32 cellular contexts compared by ENCODE assay signal in the genomic region with DNA sequence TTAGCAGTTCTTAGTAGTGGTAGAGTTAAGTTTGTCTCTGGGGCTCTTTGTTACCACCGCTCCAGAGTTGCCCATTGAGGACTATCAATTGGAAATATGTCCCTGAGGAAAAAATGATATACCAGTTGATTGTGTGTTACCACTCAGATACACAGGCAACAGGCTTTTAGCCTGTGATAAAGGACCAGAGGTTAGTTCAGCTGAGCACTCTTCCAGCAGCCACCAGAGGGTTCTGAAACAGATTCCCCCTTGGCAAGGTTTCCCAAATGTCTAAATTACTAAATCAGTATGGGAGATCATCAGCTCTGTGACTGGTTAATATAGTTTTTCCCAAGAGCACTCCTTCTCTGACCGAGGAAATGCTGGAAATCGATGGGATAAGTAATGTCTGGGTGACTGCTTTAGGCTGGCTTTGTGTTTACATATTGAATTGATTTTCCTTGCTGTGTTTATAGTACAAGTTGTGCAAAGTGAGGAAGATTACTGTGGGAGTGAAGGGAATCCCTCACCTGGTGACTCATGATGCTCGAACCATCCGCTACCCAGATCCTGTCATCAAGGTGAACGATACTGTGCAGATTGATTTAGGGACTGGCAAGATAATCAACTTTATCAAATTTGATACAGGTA. TPM values are rescaled to one million over a fixed set of nuclear protein-coding genes. Genes with fewer than 3 reads are reported as not detected.
"Had no signal": no experiment of that assay in that cellular context is flagged by ENCODE, and none has a peak within 500 bp of the region (broad histone marks: within the 10 kb centered on the region; RNA-seq: fewer than 3 reads in every experiment).

No MANE protein-coding gene starts in this region.

- H3K27me3 ChIP-seq: esophagus muscularis mucosa, foreskin keratinocyte, gastroesophageal sphincter, heart left ventricle, hepatocyte, ovary, sigmoid colon, spleen, suprapubic skin, transverse colon, upper lobe of right lung, uterus had no signal

- H3K4me3 ChIP-seq: coronary artery, esophagus muscularis mucosa, gastroesophageal sphincter, heart left ventricle, hepatocyte, lower lobe of right lung, ovary, psoas muscle, sigmoid colon, spleen, suprapubic skin, transverse colon, upper lobe of right lung, uterus had no signal

- H3K4me1 Mint-ChIP-seq: immature natural killer cell had no signal

- H3K27ac ChIP-seq: coronary artery, esophagus muscularis mucosa, foreskin keratinocyte, gastroesophageal sphincter, heart left ventricle, hepatocyte, lower lobe of right lung, ovary, psoas muscle, spleen, suprapubic skin, upper lobe of right lung, uterus had no signal

- H3K4me1 ChIP-seq: gastroesophageal sphincter, lower lobe of right lung, psoas muscle, upper lobe of right lung, uterus had no signal

- H3K36me3 Mint-ChIP-seq: natural killer cell had no signal

- H3K9me3 ChIP-seq: esophagus muscularis mucosa, gastroesophageal sphincter, heart left ventricle, lower lobe of right lung, ovary, psoas muscle, sigmoid colon, spleen, suprapubic skin, transverse colon, upper lobe of right lung, uterus had no signal

- FAIRE-seq: endothelial cell of umbilical vein had no signal

- H3K36me3 ChIP-seq: ovary, transverse colon, uterus had no signal

- H3K27ac Mint-ChIP-seq: immature natural killer cell; stimulated activated memory B cell treated with anti-CD40 and anti-IgM and Interleukin-4, amounts not matched to agents 10 μg/mL and 1 μg/mL and 100 μg/mL, for 72 hours had no signal

- H3K9me3 Mint-ChIP-seq: immature natural killer cell; natural killer cell; stimulated activated memory B cell treated with anti-CD40 and anti-IgM and Interleukin-4, amounts not matched to agents 10 μg/mL and 1 μg/mL and 100 μg/mL, for 72 hours; stimulated activated naive CD8-positive, alpha-beta T cell treated with anti-CD3 and anti-CD28 coated beads, Interleukin-15, amount 100 ng/mL, for 72 hours had no signal

- H3K27me3 Mint-ChIP-seq: stimulated activated memory B cell treated with anti-CD40 and anti-IgM and Interleukin-4, amounts not matched to agents 10 μg/mL and 1 μg/mL and 100 μg/mL, for 72 hours; stimulated activated naive CD8-positive, alpha-beta T cell treated with anti-CD3 and anti-CD28 coated beads, Interleukin-15, amount 100 ng/mL, for 72 hours had no signal

- H3K4me3 Mint-ChIP-seq: immature natural killer cell; natural killer cell; stimulated activated memory B cell treated with anti-CD40 and anti-IgM and Interleukin-4, amounts not matched to agents 10 μg/mL and 1 μg/mL and 100 μg/mL, for 72 hours had no signal

- DNase-seq: dermis blood vessel endothelial cell; effector memory CD4-positive, alpha-beta T cell; foreskin keratinocyte; heart left ventricle; immature natural killer cell; islet precursor cell; kidney glomerular epithelial cell; left colon; left ventricle myocardium superior; lower lobe of right lung; natural killer cell; occipital lobe; ovary; posterior cingulate gyrus; psoas muscle; right cardiac atrium; sigmoid colon; spleen; stimulated activated CD4-positive, alpha-beta T cell treated with anti-CD3 and anti-CD28 coated beads, Interleukin-4, amount 100 ng/mL, for 4 hours; stimulated activated naive CD8-positive, alpha-beta T cell treated with anti-CD3 and anti-CD28 coated beads, Interleukin-15, amount 100 ng/mL, for 72 hours; transverse colon; upper lobe of right lung; uterus had no signal

- ATAC-seq: foreskin keratinocyte; gastroesophageal sphincter; heart left ventricle; left colon; left ventricle myocardium superior; lower lobe of right lung; natural killer cell; psoas muscle; right cardiac atrium; stimulated activated memory B cell treated with anti-CD40 and anti-IgM and Interleukin-4, amounts not matched to agents 10 μg/mL and 1 μg/mL and 100 μg/mL, for 72 hours; stimulated activated naive CD8-positive, alpha-beta T cell treated with anti-CD3 and anti-CD28 coated beads, Interleukin-15, amount 100 ng/mL, for 72 hours; upper lobe of right lung had no signal

RNA-seq across cellular contexts. Expression of a gene that starts 12.9 kb away (rescaled TPM):
- total RNA-seq: fibroblast of lung, hepatocyte, left colon, mesenteric fat pad, occipital lobe, psoas muscle, uterus had no signal
- polyA plus RNA-seq: hepatocyte, immature natural killer cell, ovary had no signal
